In genomic region chr6:111711476-111711875, GRCh38 we compare ENCODE assay signal across 8 cellular contexts.
A peak's percentile ranks its signal among the peaks of the same experiment; 100 is the strongest.
DNase-seq lines count a peak whose midpoint lies in the region; ATAC-seq lines count a peak whose summit lies in the region.

No MANE protein-coding gene starts in this region.

- CTCF ChIA-PET in T-cell (lab: Charles Lee), result interaction anchor here (1.5 to 3.0 kb wide), 6 partner anchors 15 to 332 kb away, joined by 3 to 54 read pairs (median 9); partner anchors contain the start of gene FYN (in 1 of the 2)

- peak overlapping the region; percentile 81 to 87 for H3K27ac Mint-ChIP-seq in T-cell
- H3K27ac Mint-ChIP-seq in stimulated activated naive CD8-positive, alpha-beta T cell treated with anti-CD3 and anti-CD28 coated beads, Interleukin-15, amount 100 ng/mL, for 72 hours, result peak overlapping the region; percentile 27 to 36

- peak overlapping the region in 2 of 3 donors; percentile 13 to 27 for H3K4me3 Mint-ChIP-seq in T-cell
- H3K4me3 Mint-ChIP-seq in stimulated activated naive CD8-positive, alpha-beta T cell treated with anti-CD3 and anti-CD28 coated beads, Interleukin-15, amount 100 ng/mL, for 72 hours, result peak overlapping the region in 1 of 2 donors; percentile 22

- H3K4me1 Mint-ChIP-seq in T-cell, result peaks cover 60 to 83% (median 70%) of the 10 kb centered on the region in 3 donors
- peaks cover 73% of the 10 kb centered on the region for H3K4me1 Mint-ChIP-seq in stimulated activated naive CD8-positive, alpha-beta T cell treated with anti-CD3 and anti-CD28 coated beads, Interleukin-15, amount 100 ng/mL, for 72 hours

- DNase-seq in NCI-H2196 (lab: John Stamatoyannopoulos, UW; ENCODE audit: unreplicated experiment), result peak; percentile 14
- DNase-seq in NCI-H2196 treated with DMSO at 0.1 percent for 48 hours (lab: John Stamatoyannopoulos, UW; ENCODE audit: unreplicated experiment), result no peak
- no peak for DNase-seq in T-cell
- peak; percentile 57 to 65 for DNase-seq in hippocampal formation (lab: John Stamatoyannopoulos, UW)
- no peak for DNase-seq in stimulated activated naive CD8-positive, alpha-beta T cell treated with anti-CD3 and anti-CD28 coated beads, Interleukin-15, amount 100 ng/mL, for 72 hours
- no peak for DNase-seq in OCI-M2 (lab: John Stamatoyannopoulos, UW; ENCODE audit: unreplicated experiment)
- no peak for DNase-seq in GDM1 (lab: John Stamatoyannopoulos, UW)

- no peak for ATAC-seq in T-cell (replicated peaks in 1 of 4)
- ATAC-seq in stimulated activated naive CD8-positive, alpha-beta T cell treated with anti-CD3 and anti-CD28 coated beads, Interleukin-15, amount 100 ng/mL, for 72 hours, result no peak
- no peak for ATAC-seq in HG02973 (IDR thresholded peaks at IDR 0.05; ENCODE audit: unreplicated experiment)

- H3K36me3 Mint-ChIP-seq in T-cell, result peaks cover 72% of the 10 kb centered on the region

- H3K27me3 Mint-ChIP-seq in T-cell, result no peaks in the 10 kb centered on the region
- no peaks in the 10 kb centered on the region for H3K27me3 Mint-ChIP-seq in stimulated activated naive CD8-positive, alpha-beta T cell treated with anti-CD3 and anti-CD28 coated beads, Interleukin-15, amount 100 ng/mL, for 72 hours

- H3K9me3 Mint-ChIP-seq in T-cell, result no peaks in the 10 kb centered on the region
- no peaks in the 10 kb centered on the region for H3K9me3 Mint-ChIP-seq in stimulated activated naive CD8-positive, alpha-beta T cell treated with anti-CD3 and anti-CD28 coated beads, Interleukin-15, amount 100 ng/mL, for 72 hours

- POLR2A ChIA-PET in T-cell (lab: Charles Lee), result no interaction called here

Comparison
In these comparisons a context has a peak if more than half of its experiments do, and no peak if none do; other contexts are left out.
1. DNase-seq: peak in NCI-H2196 (single experiment) and hippocampal formation (2 of 2); none in NCI-H2196 treated with DMSO at 0.1 percent for 48 hours (single experiment), T-cell (0 of 34), stimulated activated naive CD8-positive, alpha-beta T cell treated with anti-CD3 and anti-CD28 coated beads, Interleukin-15, amount 100 ng/mL, for 72 hours (0 of 2), OCI-M2 (single experiment) and GDM1 (single experiment).